Comparison of ENCODE assay signal across 8 cellular contexts in the genomic region with DNA sequence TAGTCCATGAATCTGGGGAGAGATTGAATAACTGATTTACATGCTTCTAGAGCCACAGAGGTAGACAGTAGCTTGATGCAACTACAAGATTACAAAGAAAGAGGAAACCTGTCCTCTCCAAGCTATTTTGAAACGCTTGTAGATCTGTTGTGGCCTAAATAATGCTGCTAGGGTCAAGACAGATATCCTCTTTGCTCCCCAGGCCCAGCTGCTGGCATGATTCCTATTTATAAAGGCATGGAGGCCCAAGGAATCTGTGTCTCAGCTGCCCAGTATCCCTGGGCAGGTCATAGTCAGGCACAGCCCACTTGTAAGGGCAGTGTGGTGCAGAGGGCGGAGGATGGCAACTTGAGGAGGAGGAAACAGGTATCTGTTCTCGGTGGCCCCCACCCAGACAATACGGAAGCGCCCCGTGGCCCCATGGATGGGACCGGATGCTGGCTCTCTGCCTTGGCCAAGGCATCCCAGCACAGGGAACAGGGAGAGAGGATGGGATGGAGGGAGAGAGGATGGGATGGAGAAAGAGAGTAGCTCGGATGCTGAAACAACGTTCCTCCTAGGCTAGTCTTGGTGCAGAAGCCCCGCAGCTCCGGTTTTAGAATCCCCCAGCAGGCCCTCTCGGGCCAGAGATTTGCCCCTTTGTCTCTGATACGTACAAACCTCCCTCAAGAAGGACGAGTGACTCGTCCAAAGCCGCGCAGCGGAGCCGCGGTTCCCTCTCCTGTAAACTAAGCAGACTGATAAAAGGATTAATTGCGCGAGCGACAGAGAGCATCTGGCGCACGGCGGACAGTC. TPM values are rescaled to one million over a fixed set of nuclear protein-coding genes. Genes with fewer than 3 reads are reported as not detected.
DNase-seq lines count a peak whose midpoint lies in the region; ATAC-seq and TF ChIP-seq lines count a peak whose summit lies in the region.

No MANE protein-coding gene starts in this region.

- TF ChIP-seq EP300 in suprapubic skin (IDR thresholded peaks at IDR 0.05) = no peak

- TF ChIP-seq POLR2A in suprapubic skin (IDR thresholded peaks at IDR 0.05) = no peak

- H3K4me3 ChIP-seq in BJ (ENCODE audit: low read depth, low read length) = peak overlapping the region; percentile 75
- peak overlapping the region; percentile 67 for H3K4me3 ChIP-seq in WERI-Rb-1 (ENCODE audit: low read depth, low read length)
- H3K4me3 ChIP-seq in dorsolateral prefrontal cortex = peak overlapping the region; percentile 51 to 98 (median 81)
- H3K4me3 ChIP-seq in mesendoderm (ENCODE audit: low read length) = peak overlapping the region; percentile 54
- H3K4me3 ChIP-seq in suprapubic skin = peak overlapping the region; percentile 70

- H3K9me3 ChIP-seq in WERI-Rb-1 (ENCODE audit: severe bottlenecking) = no peaks in the 10 kb centered on the region
- H3K9me3 ChIP-seq in suprapubic skin = no peaks in the 10 kb centered on the region

- peak overlapping the region; percentile 87 for H3K27ac ChIP-seq in WERI-Rb-1
- H3K27ac ChIP-seq in dorsolateral prefrontal cortex = peak overlapping the region in 57 of 59 donors; percentile 27 to 92 (median 81)
- no peak overlapping the region for H3K27ac ChIP-seq in mesendoderm (ENCODE audit: low read depth, low read length)
- peak overlapping the region; percentile 85 for H3K27ac ChIP-seq in suprapubic skin

- H2AK5ac ChIP-seq in mesendoderm (ENCODE audit: low read length) = no peak overlapping the region

- CTCF ChIA-PET in BJ (lab: Yijun Ruan, JAX) = interaction anchor here (0.9 to 2.6 kb wide), 6 partner anchors 14 to 472 kb away, joined by 3 to 6 read pairs (median 4); no protein-coding TSS in a partner anchor

- intact Hi-C loops in dorsolateral prefrontal cortex (cut with DNase I) = loop anchor here in 1 of 2 donors (5.0 kb wide), 2 partner anchors 51 to 471 kb away; a partner anchor contains a TSS

- no peaks in the 10 kb centered on the region for H3K79me1 ChIP-seq in mesendoderm (ENCODE audit: low read length)

- no peaks in the 10 kb centered on the region for H3K79me2 ChIP-seq in mesendoderm (ENCODE audit: control insufficient read depth, insufficient read depth, low read length)

- H3K27me3 ChIP-seq in BJ (ENCODE audit: control insufficient read depth, insufficient read depth, low read length) = peaks cover 2% of the 10 kb centered on the region; the same call in 1 of the 2 replicates
- H3K27me3 ChIP-seq in WERI-Rb-1 (ENCODE audit: insufficient read depth, low read depth, severe bottlenecking) = no peaks in the 10 kb centered on the region
- H3K27me3 ChIP-seq in dorsolateral prefrontal cortex = no peaks in the 10 kb centered on the region
- no peaks in the 10 kb centered on the region for H3K27me3 ChIP-seq in mesendoderm (ENCODE audit: insufficient read depth, low read length, poor library complexity)
- no peaks in the 10 kb centered on the region for H3K27me3 ChIP-seq in suprapubic skin

- POLR2A ChIA-PET in BJ (lab: Charles Lee) = no interaction called here

- H3K36me3 ChIP-seq in BJ (ENCODE audit: control insufficient read depth, insufficient read depth, low read length) (no peaks in the 10 kb centered on the region), WERI-Rb-1 (no peaks in the 10 kb centered on the region), mesendoderm (ENCODE audit: control insufficient read depth, insufficient read depth, low read length) (no peaks in the 10 kb centered on the region), suprapubic skin (no peaks in the 10 kb centered on the region)

- DNase-seq in BJ (ENCODE audit: low read depth) (no peak), WERI-Rb-1 (peak; percentile 87), dorsolateral prefrontal cortex (peak in 5 of 10 donors; percentile 10 to 48 (median 29)), mesendoderm (peak; percentile 61), suprapubic skin (ENCODE audit: low spot score in 2 of 2) (peak in 1 of 2 donors; percentile 72), DMS 273 (lab: John Stamatoyannopoulos, UW; ENCODE audit: unreplicated experiment) (no peak)

- peak overlapping the region; percentile 73 for H3K9ac ChIP-seq in mesendoderm (ENCODE audit: low read length)

- H2BK15ac ChIP-seq in mesendoderm (replicated peaks; ENCODE audit: low read depth) = no peak overlapping the region

- H2BK120ac ChIP-seq in mesendoderm (ENCODE audit: low read depth, low read length) = no peak overlapping the region

- no peak overlapping the region for H3K4ac ChIP-seq in mesendoderm (ENCODE audit: low read depth, low read length)

- peak overlapping the region; percentile 89 for H3K56ac ChIP-seq in mesendoderm (ENCODE audit: low read length)

- H4K8ac ChIP-seq in mesendoderm (ENCODE audit: low read depth, low read length) = no peak overlapping the region

- TF ChIP-seq CTCF in BJ (IDR thresholded peaks at IDR 0.05; ENCODE audit: insufficient read depth, low read depth, low read length) (no peak), WERI-Rb-1 (IDR thresholded peaks at IDR 0.05; ENCODE audit: low read depth, low read length) (no peak), dorsolateral prefrontal cortex (IDR thresholded peaks at IDR 0.05 in 54 of 56, conservative IDR thresholded peaks at IDR 0.05 in 2 of 56; ENCODE audit: low read depth in 1 of 56, partially characterized antibody in 56 of 56) (no peak), suprapubic skin (IDR thresholded peaks at IDR 0.05) (no peak)

- H4K5ac ChIP-seq in mesendoderm (ENCODE audit: low read length) = no peak overlapping the region

- no CpG with 5 or more reads among the region's 26 CpGs for WGBS in mesendoderm (ENCODE audit: extremely low coverage, insufficient coverage, low lambda C conversion rate)
- 9% methylated on average over 26 of the region's 26 CpGs for WGBS in suprapubic skin

- H3K4me1 ChIP-seq in mesendoderm (ENCODE audit: control insufficient read depth, low read depth, low read length) = peaks cover 2% of the 10 kb centered on the region
- peaks cover 23% of the 10 kb centered on the region for H3K4me1 ChIP-seq in suprapubic skin

- no peak overlapping the region for H2BK5ac ChIP-seq in mesendoderm (ENCODE audit: low read length)

- peak; percentile 36 for ATAC-seq in GM19043 (IDR thresholded peaks at IDR 0.05; ENCODE audit: low read depth, unreplicated experiment)
- ATAC-seq in HG03196 (IDR thresholded peaks at IDR 0.05; ENCODE audit: unreplicated experiment) = peak; percentile 35

- peak overlapping the region; percentile 63 for H3K4me2 ChIP-seq in mesendoderm (ENCODE audit: low read length)

- peak overlapping the region; percentile 48 for H3K23ac ChIP-seq in mesendoderm (ENCODE audit: low read length)

- peak overlapping the region; percentile 24 for H3K18ac ChIP-seq in mesendoderm (ENCODE audit: low read length)

RNA-seq across cellular contexts. Expression of a gene that starts 0.8 kb away (rescaled TPM):
- 15.7 and 33.0 TPM in 2 replicates for polyA plus RNA-seq in BJ (2011; rRNA removed)
- polyA minus RNA-seq in BJ (2011; rRNA and poly(A)+ RNA removed) = 3.0 and 3.3 TPM in 2 replicates
- total RNA-seq in dorsolateral prefrontal cortex = 10 to 100 TPM; 13.4 to 30.6 (median 19.7) TPM
- 28.3 TPM for polyA plus RNA-seq in mesendoderm (2013, experiment 1 of 2)
- polyA plus RNA-seq in mesendoderm (2013, experiment 2 of 2) = 28.3 TPM
- total RNA-seq in suprapubic skin = 10 to 100 TPM; 12.2 to 17.1 (median 15.1) TPM

RNA-seq across cellular contexts. Expression of a gene that starts 50.5 kb away (rescaled TPM):
- polyA plus RNA-seq in BJ (2011; rRNA removed) = 13.0 and 25.0 TPM in 2 replicates
- 33.2 and 34.2 TPM in 2 replicates for polyA minus RNA-seq in BJ (2011; rRNA and poly(A)+ RNA removed)
- total RNA-seq in dorsolateral prefrontal cortex (10 to 100 TPM in 119 of 120 experiments, 1 to 10 TPM in 1; 7.0 to 41.8 (median 19.4) TPM), suprapubic skin (10 to 100 TPM in 2 of 4 donors, 1 to 10 TPM in 2; 5.5 to 16.0 (median 12.3) TPM)
- polyA plus RNA-seq in mesendoderm (2013, experiment 1 of 2) = 34.3 TPM
- 36.9 TPM for polyA plus RNA-seq in mesendoderm (2013, experiment 2 of 2)

Comparison
In these comparisons a context has a peak if more than half of its experiments do, and no peak if none do; other contexts are left out.
1. DNase-seq: peak in WERI-Rb-1 (single experiment) and mesendoderm (single experiment); none in BJ (single experiment) and DMS 273 (single experiment).
2. Peak in every context shown above with its lines, with median percentiles within 50 percentile points of each other: H3K4me3 ChIP-seq.